Comparison of ENCODE assay signal across 8 cellular contexts in the genomic region with DNA sequence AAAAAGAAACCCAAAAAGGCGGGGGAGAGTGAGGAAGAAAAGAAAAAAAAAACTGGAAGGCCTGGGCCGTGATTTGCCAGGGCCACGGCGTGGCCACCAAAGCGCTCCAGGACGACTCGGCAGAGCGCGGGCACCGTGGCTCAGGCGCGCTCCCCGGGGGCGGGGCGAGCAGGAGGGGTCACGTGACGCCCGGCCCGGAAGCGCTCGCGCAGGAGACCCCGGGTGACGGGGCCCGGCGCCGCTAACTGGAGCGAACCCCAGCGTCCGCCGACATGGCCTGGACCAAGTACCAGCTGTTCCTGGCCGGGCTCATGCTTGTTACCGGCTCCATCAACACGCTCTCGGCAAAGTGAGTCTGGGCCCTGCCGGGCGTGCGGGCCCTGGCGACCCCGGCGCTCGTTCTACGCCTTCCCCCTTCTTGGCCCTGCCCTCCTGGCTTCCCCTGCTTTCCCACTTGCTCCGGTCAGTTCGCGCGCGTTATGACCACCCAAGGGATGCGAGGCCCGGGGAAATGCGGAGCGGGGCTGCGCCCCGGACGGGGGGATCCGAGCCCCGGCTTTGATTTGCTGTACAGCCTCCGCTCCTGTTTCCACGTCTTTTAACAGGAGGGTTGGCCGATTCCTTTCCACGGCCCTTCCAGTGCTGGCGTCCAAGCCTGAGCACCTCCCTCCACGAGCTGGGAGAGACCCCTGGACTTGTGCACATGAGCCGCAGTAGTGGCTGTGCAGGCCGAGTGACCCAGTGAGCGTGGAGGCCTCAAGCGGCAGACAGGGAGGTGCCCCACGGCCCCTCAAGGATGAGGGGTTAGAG. TPM values are rescaled to one million over a fixed set of nuclear protein-coding genes. Genes with fewer than 3 reads are reported as not detected.
DNase-seq lines count a peak whose midpoint lies in the region; ATAC-seq lines count a peak whose summit lies in the region.

A gene with protein sequence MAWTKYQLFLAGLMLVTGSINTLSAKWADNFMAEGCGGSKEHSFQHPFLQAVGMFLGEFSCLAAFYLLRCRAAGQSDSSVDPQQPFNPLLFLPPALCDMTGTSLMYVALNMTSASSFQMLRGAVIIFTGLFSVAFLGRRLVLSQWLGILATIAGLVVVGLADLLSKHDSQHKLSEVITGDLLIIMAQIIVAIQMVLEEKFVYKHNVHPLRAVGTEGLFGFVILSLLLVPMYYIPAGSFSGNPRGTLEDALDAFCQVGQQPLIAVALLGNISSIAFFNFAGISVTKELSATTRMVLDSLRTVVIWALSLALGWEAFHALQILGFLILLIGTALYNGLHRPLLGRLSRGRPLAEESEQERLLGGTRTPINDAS (plus strand): TSS at position 207 of the 810 bp plus-strand sequence. CDS start 66 bp downstream, at position 273.

- DNase-seq in AG20443 (ENCODE audit: low spot score) (peak; percentile 96), NCI-H526 treated with DMSO at 0.1 percent for 48 hours (lab: John Stamatoyannopoulos, UW) (peak; percentile 37), lung microvascular endothelial cell (ENCODE audit: low read depth in 2 of 2) (peak; percentile 81 to 86)
- DNase-seq in activated CD8-positive, alpha-beta memory T cell treated with anti-CD3 and anti-CD28 coated beads for 24 hours, result peak; percentile 91
- peak; percentile 75 for DNase-seq in effector CD8-positive, alpha-beta T cell (lab: John Stamatoyannopoulos, UW)
- DNase-seq in stimulated activated CD4-positive, alpha-beta T cell treated with anti-CD3 and anti-CD28 coated beads, TNF-alpha, amount 100 ng/mL, for 4 hours (ENCODE audit: low read depth in 3 of 3), result peak; percentile 68 to 71 (median 70)

- ATAC-seq in GM19023 (IDR thresholded peaks at IDR 0.05; ENCODE audit: unreplicated experiment), result peak; percentile 83
- ATAC-seq in HG03280 (IDR thresholded peaks at IDR 0.05; ENCODE audit: unreplicated experiment), result peak; percentile 84

RNA-seq across cellular contexts. Expression of the gene that starts here (rescaled TPM):
- 23.1 and 38.3 TPM in 2 replicates for total RNA-seq in lung microvascular endothelial cell

Comparison
In these comparisons a context has a peak if more than half of its experiments do, and no peak if none do; other contexts are left out.
1. Peak in every context shown above with its lines: DNase-seq and ATAC-seq.
2. DNase-seq: peak in every context shown above with its lines; median percentile 96 in AG20443; 91 in activated CD8-positive, alpha-beta memory T cell treated with anti-CD3 and anti-CD28 coated beads for 24 hours; 84 in lung microvascular endothelial cell; 75 in effector CD8-positive, alpha-beta T cell; 70 in stimulated activated CD4-positive, alpha-beta T cell treated with anti-CD3 and anti-CD28 coated beads, TNF-alpha, amount 100 ng/mL, for 4 hours; 37 in NCI-H526 treated with DMSO at 0.1 percent for 48 hours.